ENCODE assay signal across 1 cellular context in the genomic region with DNA sequence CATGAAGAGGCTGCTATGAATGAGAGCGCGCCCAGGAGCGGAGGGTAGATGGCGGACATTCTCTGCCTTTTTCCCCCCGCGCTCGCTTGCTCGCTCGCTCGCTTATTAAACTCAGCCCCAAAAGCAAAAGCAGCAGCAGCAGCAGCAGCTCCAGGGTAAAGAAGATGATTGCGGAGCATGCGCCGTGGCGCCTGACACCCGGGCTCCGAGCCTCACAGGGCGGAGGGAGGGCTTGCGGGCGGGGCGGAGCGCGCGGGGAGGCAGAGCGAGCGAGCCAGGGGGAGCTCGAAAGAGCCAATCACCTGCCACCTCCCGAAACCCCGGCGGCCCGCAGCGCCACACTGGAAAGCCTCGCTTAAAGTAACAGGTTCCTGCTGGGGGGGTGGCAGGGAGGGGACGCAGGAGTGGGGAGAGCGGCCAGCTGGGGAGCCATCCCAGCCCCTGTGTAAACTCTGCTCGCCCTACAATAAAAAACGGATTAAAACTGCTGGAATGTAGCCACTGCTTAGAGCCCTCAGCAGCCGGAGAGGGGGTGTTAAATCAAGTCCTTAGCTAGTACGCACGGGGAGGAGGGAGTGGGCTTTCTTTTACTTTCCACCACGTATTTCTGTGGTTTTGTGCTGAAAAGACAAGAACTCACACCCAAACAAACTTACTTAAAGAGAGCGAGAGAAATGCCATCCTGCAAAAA.
TF ChIP-seq lines count a peak whose summit lies in the region.

Gene MLLT3 (minus strand): TSS at position 170 of the 691 bp plus-strand sequence.

TF ChIP-seq in HEK293, 187 proteins besides CTCF, POLR2A, EP300 and RAD21 (continued from another document and continues in another):
- TF ChIP-seq, protein P1, sequence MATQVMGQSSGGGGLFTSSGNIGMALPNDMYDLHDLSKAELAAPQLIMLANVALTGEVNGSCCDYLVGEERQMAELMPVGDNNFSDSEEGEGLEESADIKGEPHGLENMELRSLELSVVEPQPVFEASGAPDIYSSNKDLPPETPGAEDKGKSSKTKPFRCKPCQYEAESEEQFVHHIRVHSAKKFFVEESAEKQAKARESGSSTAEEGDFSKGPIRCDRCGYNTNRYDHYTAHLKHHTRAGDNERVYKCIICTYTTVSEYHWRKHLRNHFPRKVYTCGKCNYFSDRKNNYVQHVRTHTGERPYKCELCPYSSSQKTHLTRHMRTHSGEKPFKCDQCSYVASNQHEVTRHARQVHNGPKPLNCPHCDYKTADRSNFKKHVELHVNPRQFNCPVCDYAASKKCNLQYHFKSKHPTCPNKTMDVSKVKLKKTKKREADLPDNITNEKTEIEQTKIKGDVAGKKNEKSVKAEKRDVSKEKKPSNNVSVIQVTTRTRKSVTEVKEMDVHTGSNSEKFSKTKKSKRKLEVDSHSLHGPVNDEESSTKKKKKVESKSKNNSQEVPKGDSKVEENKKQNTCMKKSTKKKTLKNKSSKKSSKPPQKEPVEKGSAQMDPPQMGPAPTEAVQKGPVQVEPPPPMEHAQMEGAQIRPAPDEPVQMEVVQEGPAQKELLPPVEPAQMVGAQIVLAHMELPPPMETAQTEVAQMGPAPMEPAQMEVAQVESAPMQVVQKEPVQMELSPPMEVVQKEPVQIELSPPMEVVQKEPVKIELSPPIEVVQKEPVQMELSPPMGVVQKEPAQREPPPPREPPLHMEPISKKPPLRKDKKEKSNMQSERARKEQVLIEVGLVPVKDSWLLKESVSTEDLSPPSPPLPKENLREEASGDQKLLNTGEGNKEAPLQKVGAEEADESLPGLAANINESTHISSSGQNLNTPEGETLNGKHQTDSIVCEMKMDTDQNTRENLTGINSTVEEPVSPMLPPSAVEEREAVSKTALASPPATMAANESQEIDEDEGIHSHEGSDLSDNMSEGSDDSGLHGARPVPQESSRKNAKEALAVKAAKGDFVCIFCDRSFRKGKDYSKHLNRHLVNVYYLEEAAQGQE (tag by site-specific recombination; IDR thresholded peaks at IDR 0.05), result no peak; the same call in 1 of the 2 replicates
- TF ChIP-seq YY2 (tag by site-specific recombination; IDR thresholded peaks at IDR 0.05) (no peak), ZNF223 (tag by site-specific recombination; IDR thresholded peaks at IDR 0.05) (no peak), ZNF366 (tag by site-specific recombination; conservative IDR thresholded peaks at IDR 0.05) (no peak), SETDB1 (IDR thresholded peaks at IDR 0.05; ENCODE audit: insufficient read length, low read length) (no peak), ZNF521 (tag by site-specific recombination; IDR thresholded peaks at IDR 0.05) (no peak), ZNF169 (tag by site-specific recombination; IDR thresholded peaks at IDR 0.05) (no peak), ELK4 (IDR thresholded peaks at IDR 0.05; ENCODE audit: borderline replicate concordance, low read depth, low read length) (no peak), ZXDB (tag by site-specific recombination; IDR thresholded peaks at IDR 0.05) (peak; percentile 66), ZNF843 (tag by site-specific recombination; IDR thresholded peaks at IDR 0.05) (peak; percentile 24; the same call in 1 of the 2 replicates), ZBTB20 (tag by site-specific recombination; IDR thresholded peaks at IDR 0.05) (no peak), ZNF394 (tag by site-specific recombination; IDR thresholded peaks at IDR 0.05; ENCODE audit: borderline replicate concordance) (no peak), KLF16 (tag by site-specific recombination; IDR thresholded peaks at IDR 0.05) (no peak), ZNF174 (tag by site-specific recombination; IDR thresholded peaks at IDR 0.05) (no peak), ZNF76 (tag by site-specific recombination; IDR thresholded peaks at IDR 0.05; ENCODE audit: borderline replicate concordance, low read depth) (no peak), ZFP37 (tag by site-specific recombination; IDR thresholded peaks at IDR 0.05) (no peak), ZNF658 (tag by site-specific recombination; IDR thresholded peaks at IDR 0.05) (no peak), ZBTB17 (tag by site-specific recombination; IDR thresholded peaks at IDR 0.05) (peak; percentile 75), ZNF768 (tag by site-specific recombination; IDR thresholded peaks at IDR 0.05) (no peak), ZNF416 (tag by site-specific recombination; IDR thresholded peaks at IDR 0.05) (no peak), ZNF211 (tag by site-specific recombination; IDR thresholded peaks at IDR 0.05; ENCODE audit: low read depth) (no peak), ZNF664 (tag by site-specific recombination; IDR thresholded peaks at IDR 0.05) (no peak), ZNF133 (tag by site-specific recombination; IDR thresholded peaks at IDR 0.05) (no peak), GLIS1 (tag by site-specific recombination; IDR thresholded peaks at IDR 0.05) (peak; percentile 80), ZEB2 (tag by site-specific recombination; IDR thresholded peaks at IDR 0.05) (no peak), ZNF621 (tag by site-specific recombination; IDR thresholded peaks at IDR 0.05) (no peak), ZNF391 (tag by site-specific recombination; IDR thresholded peaks at IDR 0.05; ENCODE audit: borderline replicate concordance, low read depth) (no peak), ZNF488 (tag by site-specific recombination; IDR thresholded peaks at IDR 0.05) (no peak), OVOL3 (tag by site-specific recombination; IDR thresholded peaks at IDR 0.05) (peak; percentile 59; the same call in 1 of the 2 replicates), ZBTB7A (tag by site-specific recombination; IDR thresholded peaks at IDR 0.05; ENCODE audit: low read depth) (no peak), ZBTB10 (tag by site-specific recombination; IDR thresholded peaks at IDR 0.05) (no peak), MZF1 (tag by site-specific recombination; IDR thresholded peaks at IDR 0.05; ENCODE audit: borderline replicate concordance) (peak; percentile 39; the same call in 1 of the 2 replicates), ZNF398 (tag by site-specific recombination; IDR thresholded peaks at IDR 0.05) (peak; percentile 61), ZNF529 (tag by site-specific recombination; IDR thresholded peaks at IDR 0.05; ENCODE audit: insufficient replicate concordance) (no peak), ZNF138 (tag by site-specific recombination; IDR thresholded peaks at IDR 0.05; ENCODE audit: borderline replicate concordance) (no peak), ZIC2 (tag by site-specific recombination; IDR thresholded peaks at IDR 0.05) (peak; percentile 82), ZNF558 (tag by site-specific recombination; IDR thresholded peaks at IDR 0.05) (no peak), ZFP41 (tag by site-specific recombination; IDR thresholded peaks at IDR 0.05; ENCODE audit: borderline replicate concordance) (no peak), ZNF610 (tag by site-specific recombination; IDR thresholded peaks at IDR 0.05; ENCODE audit: borderline replicate concordance) (0 out of 2 replicates have a peak, but pooled peaks have one; percentile 28), ZNF239 (tag by site-specific recombination; IDR thresholded peaks at IDR 0.05) (no peak), ZNF202 (tag by site-specific recombination; IDR thresholded peaks at IDR 0.05; ENCODE audit: borderline replicate concordance) (no peak), ZNF146 (tag by site-specific recombination; IDR thresholded peaks at IDR 0.05) (no peak), ZNF571 (tag by site-specific recombination; IDR thresholded peaks at IDR 0.05) (no peak)
- TF ChIP-seq, protein P2, sequence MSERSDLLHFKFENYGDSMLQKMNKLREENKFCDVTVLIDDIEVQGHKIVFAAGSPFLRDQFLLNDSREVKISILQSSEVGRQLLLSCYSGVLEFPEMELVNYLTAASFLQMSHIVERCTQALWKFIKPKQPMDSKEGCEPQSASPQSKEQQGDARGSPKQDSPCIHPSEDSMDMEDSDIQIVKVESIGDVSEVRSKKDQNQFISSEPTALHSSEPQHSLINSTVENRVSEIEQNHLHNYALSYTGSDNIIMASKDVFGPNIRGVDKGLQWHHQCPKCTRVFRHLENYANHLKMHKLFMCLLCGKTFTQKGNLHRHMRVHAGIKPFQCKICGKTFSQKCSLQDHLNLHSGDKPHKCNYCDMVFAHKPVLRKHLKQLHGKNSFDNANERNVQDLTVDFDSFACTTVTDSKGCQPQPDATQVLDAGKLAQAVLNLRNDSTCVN (tag by site-specific recombination; optimal IDR thresholded peaks at IDR 0.05), result no peak
- TF ChIP-seq, protein P3, sequence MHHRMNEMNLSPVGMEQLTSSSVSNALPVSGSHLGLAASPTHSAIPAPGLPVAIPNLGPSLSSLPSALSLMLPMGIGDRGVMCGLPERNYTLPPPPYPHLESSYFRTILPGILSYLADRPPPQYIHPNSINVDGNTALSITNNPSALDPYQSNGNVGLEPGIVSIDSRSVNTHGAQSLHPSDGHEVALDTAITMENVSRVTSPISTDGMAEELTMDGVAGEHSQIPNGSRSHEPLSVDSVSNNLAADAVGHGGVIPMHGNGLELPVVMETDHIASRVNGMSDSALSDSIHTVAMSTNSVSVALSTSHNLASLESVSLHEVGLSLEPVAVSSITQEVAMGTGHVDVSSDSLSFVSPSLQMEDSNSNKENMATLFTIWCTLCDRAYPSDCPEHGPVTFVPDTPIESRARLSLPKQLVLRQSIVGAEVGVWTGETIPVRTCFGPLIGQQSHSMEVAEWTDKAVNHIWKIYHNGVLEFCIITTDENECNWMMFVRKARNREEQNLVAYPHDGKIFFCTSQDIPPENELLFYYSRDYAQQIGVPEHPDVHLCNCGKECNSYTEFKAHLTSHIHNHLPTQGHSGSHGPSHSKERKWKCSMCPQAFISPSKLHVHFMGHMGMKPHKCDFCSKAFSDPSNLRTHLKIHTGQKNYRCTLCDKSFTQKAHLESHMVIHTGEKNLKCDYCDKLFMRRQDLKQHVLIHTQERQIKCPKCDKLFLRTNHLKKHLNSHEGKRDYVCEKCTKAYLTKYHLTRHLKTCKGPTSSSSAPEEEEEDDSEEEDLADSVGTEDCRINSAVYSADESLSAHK (tag by site-specific recombination; IDR thresholded peaks at IDR 0.05), result no peak
- TF ChIP-seq, protein P4, sequence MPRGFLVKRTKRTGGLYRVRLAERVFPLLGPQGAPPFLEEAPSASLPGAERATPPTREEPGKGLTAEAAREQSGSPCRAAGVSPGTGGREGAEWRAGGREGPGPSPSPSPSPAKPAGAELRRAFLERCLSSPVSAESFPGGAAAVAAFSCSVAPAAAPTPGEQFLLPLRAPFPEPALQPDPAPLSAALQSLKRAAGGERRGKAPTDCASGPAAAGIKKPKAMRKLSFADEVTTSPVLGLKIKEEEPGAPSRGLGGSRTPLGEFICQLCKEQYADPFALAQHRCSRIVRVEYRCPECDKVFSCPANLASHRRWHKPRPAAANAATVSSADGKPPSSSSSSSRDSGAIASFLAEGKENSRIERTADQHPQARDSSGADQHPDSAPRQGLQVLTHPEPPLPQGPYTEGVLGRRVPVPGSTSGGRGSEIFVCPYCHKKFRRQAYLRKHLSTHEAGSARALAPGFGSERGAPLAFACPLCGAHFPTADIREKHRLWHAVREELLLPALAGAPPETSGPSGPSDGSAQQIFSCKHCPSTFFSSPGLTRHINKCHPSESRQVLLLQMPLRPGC (tag by site-specific recombination; IDR thresholded peaks at IDR 0.05), result 0 out of 2 replicates have a peak, but pooled peaks have one; percentile 18
